8 cellular contexts compared by ENCODE assay signal in the genomic region with DNA sequence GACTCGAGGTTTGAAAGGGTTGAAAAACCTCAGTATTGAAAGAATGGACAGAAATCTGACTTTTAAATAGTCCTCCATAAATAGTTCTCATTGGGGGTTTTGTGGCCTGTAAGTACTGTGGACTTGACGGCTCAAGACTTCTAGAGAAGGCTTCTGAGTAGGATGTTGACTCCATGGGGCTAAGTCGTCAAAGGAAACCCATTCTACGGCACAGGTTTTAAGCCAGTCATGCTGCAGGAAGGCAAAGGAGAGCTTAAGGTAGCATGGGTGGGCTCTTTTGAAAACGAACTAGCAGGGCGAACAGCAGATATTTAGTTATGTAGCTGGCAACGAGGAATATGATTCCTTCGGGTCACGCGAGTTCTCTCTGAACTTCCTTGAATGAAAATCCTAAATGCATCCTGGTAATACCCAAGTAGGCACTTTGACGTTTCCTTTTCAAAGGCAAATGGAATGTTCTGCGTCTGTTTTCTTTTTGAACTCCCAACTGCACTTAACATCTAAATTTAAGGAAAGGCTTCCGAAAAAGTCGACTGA. TPM values are rescaled to one million over a fixed set of nuclear protein-coding genes. Genes with fewer than 3 reads are reported as not detected.
DNase-seq lines count a peak whose midpoint lies in the region; ATAC-seq and TF ChIP-seq lines count a peak whose summit lies in the region.

No MANE protein-coding gene starts in this region.

- no peaks in the 10 kb centered on the region for H3K9me2 ChIP-seq in OCI-LY1 (ENCODE audit: low read depth, low read length)

- no peak overlapping the region for H2AFZ ChIP-seq in OCI-LY1 (ENCODE audit: low read length)

- H3K4me3 ChIP-seq in OCI-LY1 (ENCODE audit: low read depth, low read length, poor library complexity, severe bottlenecking) (peak overlapping the region; percentile 75), endocrine pancreas (ENCODE audit: control insufficient read depth, insufficient read depth, low read length) (peak overlapping the region; percentile 90), ovary (peak overlapping the region; percentile 80)

- no peaks in the 10 kb centered on the region for H3F3A ChIP-seq in OCI-LY1 (ENCODE audit: insufficient read depth, low read length)

- H3K9ac ChIP-seq in OCI-LY1 (ENCODE audit: low read length) (no peak overlapping the region), endocrine pancreas (ENCODE audit: control insufficient read depth, insufficient read depth, low read length) (peak overlapping the region; percentile 55)

- H3K9me3 ChIP-seq in OCI-LY1 (ENCODE audit: low read length) (no peaks in the 10 kb centered on the region), endocrine pancreas (ENCODE audit: control insufficient read depth, low read length) (no peaks in the 10 kb centered on the region), ovary (no peaks in the 10 kb centered on the region)

- intact Hi-C loops in ovary (cut with DNase I) = loop anchor here in 3 of 4 donors (10.0 kb wide), 4 partner anchors 82 to 722 kb away; partner anchors contain the start of gene NARS1 (in 1 of the 3)

- no peak for TF ChIP-seq EP300 in ovary (IDR thresholded peaks at IDR 0.05)

- TF ChIP-seq CTCF in OCI-LY1 (IDR thresholded peaks at IDR 0.05; ENCODE audit: low read length) (no peak), ovary (IDR thresholded peaks at IDR 0.05) (no peak)

- TF ChIP-seq POLR2A in ovary (IDR thresholded peaks at IDR 0.05) = no peak

- H3K27me3 ChIP-seq in OCI-LY1 (ENCODE audit: insufficient read depth, low read length) (no peaks in the 10 kb centered on the region; the same call in 1 of the 2 replicates), endocrine pancreas (ENCODE audit: control insufficient read depth, insufficient read depth, low read length) (no peaks in the 10 kb centered on the region), ovary (no peaks in the 10 kb centered on the region)

- 10 to 17% (median 12%) methylated on average over 14 of the region's 14 CpGs for WGBS in ovary, 3 donors

- H3K79me2 ChIP-seq in OCI-LY1 (ENCODE audit: insufficient read depth, low read length) = no peaks in the 10 kb centered on the region

- peak overlapping the region; percentile 84 for H3K4me2 ChIP-seq in OCI-LY1 (ENCODE audit: low read length)

- DNase-seq in DMS53 (lab: John Stamatoyannopoulos, UW) (peak; percentile 68), ovary (no peak), HK-2 (ENCODE audit: unreplicated experiment) (no peak), NCI-H2196 treated with DMSO at 0.1 percent for 48 hours (lab: John Stamatoyannopoulos, UW; ENCODE audit: unreplicated experiment) (no peak)

- H3K36me3 ChIP-seq in OCI-LY1 (ENCODE audit: insufficient read depth, low read length) (no peaks in the 10 kb centered on the region), endocrine pancreas (ENCODE audit: control insufficient read depth, insufficient read depth, low read length) (no peaks in the 10 kb centered on the region), ovary (no peaks in the 10 kb centered on the region)

- no peak for ATAC-seq in GM21717 (IDR thresholded peaks at IDR 0.05; ENCODE audit: unreplicated experiment)
- no peak for ATAC-seq in GM21576 (IDR thresholded peaks at IDR 0.05; ENCODE audit: unreplicated experiment)

- H3K27ac ChIP-seq in OCI-LY1 (ENCODE audit: low read depth, low read length, poor library complexity, severe bottlenecking) (no peak overlapping the region), ovary (no peak overlapping the region)

- H4K20me1 ChIP-seq in OCI-LY1 (ENCODE audit: insufficient read depth, low read length) = no peaks in the 10 kb centered on the region

- H3K4me1 ChIP-seq in OCI-LY1 (ENCODE audit: insufficient read depth, low read length, severe bottlenecking) = peaks cover 19% of the 10 kb centered on the region
- H3K4me1 ChIP-seq in endocrine pancreas (ENCODE audit: control insufficient read depth, insufficient read depth, low read length) = peaks cover 17% of the 10 kb centered on the region
- peaks cover 4% of the 10 kb centered on the region for H3K4me1 ChIP-seq in ovary (ENCODE audit: insufficient read depth)

RNA-seq across cellular contexts. Expression of gene NEDD4L, which starts 1.1 kb away (rescaled TPM):
- 10 to 100 TPM; 11.1 to 75.2 (median 20.6) TPM for total RNA-seq in ovary
- polyA plus RNA-seq in ovary = 10 to 100 TPM; 11.0 to 11.5 TPM
